ENCODE assay signal across 17 cellular contexts in the genomic region with DNA sequence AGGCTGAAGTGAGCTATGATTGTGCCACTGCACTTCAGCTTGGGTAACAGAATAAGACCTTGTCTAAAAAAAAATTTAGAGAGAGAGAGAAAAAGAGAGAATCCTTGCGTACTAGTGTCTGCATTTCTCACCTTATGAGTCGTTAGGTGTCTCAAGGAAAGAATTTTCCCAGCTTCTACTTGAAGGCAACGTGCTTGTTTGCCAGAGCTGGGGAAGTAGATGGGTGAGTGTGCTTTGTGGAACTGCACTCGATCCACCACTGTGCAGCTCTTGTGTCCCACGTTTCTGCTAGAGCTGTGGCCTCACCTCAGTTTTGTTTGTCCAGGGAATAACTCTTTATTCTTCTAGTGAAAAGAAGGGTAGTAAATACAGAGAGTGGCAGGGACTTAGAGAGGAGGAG. TPM values are rescaled to one million over a fixed set of nuclear protein-coding genes. Genes with fewer than 3 reads are reported as not detected.
DNase-seq lines count a peak whose midpoint lies in the region; ATAC-seq, FAIRE-seq and TF ChIP-seq lines count a peak whose summit lies in the region.
"Had no signal": no experiment of that assay in that cellular context is flagged by ENCODE, and none has a peak within 500 bp of the region (broad histone marks: within the 10 kb centered on the region; RNA-seq: fewer than 3 reads in every experiment).

No MANE protein-coding gene starts in this region.

- H2BK15ac ChIP-seq in H1 (ENCODE audit: low read length) = 0 out of 2 replicates have a peak overlapping the region, but pooled peaks have one; percentile 54

- intact Hi-C loops in naive thymus-derived CD4-positive, alpha-beta T cell (cut with micrococcal nuclease) = no loop called here

- POLR2A ChIA-PET in SK-N-SH (lab: Yijun Ruan, JAX) = interaction anchor here (1.1 kb wide), 1 partner anchor 38 kb away, joined by 3 read pairs; the partner anchor contains the start of gene HDAC9
- POLR2A ChIA-PET in H1 (lab: Charles Lee; ENCODE audit: partially characterized antibody) = no interaction called here
- POLR2A ChIA-PET in naive thymus-derived CD4-positive, alpha-beta T cell (lab: Charles Lee) = no interaction called here

- no peak overlapping the region for H4K8ac ChIP-seq in H1 (ENCODE audit: extremely low read depth, insufficient read depth, low read length)

- H3K9me3 ChIP-seq in SK-N-SH (no peaks in the 10 kb centered on the region), OCI-LY1 (ENCODE audit: low read length) (no peaks in the 10 kb centered on the region), H1 (ENCODE audit: insufficient read depth in 2 of 2, low read depth in 1 of 2, low read length in 1 of 2) (no peaks in the 10 kb centered on the region)
- no peaks in the 10 kb centered on the region for H3K9me3 ChIP-seq in naive thymus-derived CD4-positive, alpha-beta T cell (ENCODE audit: control insufficient read depth in 2 of 3, low read length in 3 of 3)
- H3K9me3 ChIP-seq: Peyer's patch had no signal

- H3K4me3 Mint-ChIP-seq in stimulated activated memory B cell treated with anti-CD40 and anti-IgM and Interleukin-4, amounts not matched to agents 10 μg/mL and 1 μg/mL and 100 μg/mL, for 72 hours = peak overlapping the region; percentile 75
- no peak overlapping the region for H3K4me3 Mint-ChIP-seq in naive thymus-derived CD4-positive, alpha-beta T cell

- H3K27me3 ChIP-seq in SK-N-SH (ENCODE audit: insufficient read depth) (no peaks in the 10 kb centered on the region), OCI-LY1 (ENCODE audit: insufficient read depth, low read length) (no peaks in the 10 kb centered on the region), H1 (replicated peaks in 1 of 4; ENCODE audit: control insufficient read depth in 3 of 4, extremely low read depth in 1 of 4, insufficient read depth in 3 of 4, low read length in 3 of 4) (no peaks in the 10 kb centered on the region)
- no peaks in the 10 kb centered on the region for H3K27me3 ChIP-seq in naive thymus-derived CD4-positive, alpha-beta T cell (ENCODE audit: control insufficient read depth in 2 of 2, insufficient read depth in 2 of 2, low read length in 2 of 2)
- H3K27me3 ChIP-seq: Peyer's patch had no signal

- H2AFZ ChIP-seq in SK-N-SH (ENCODE audit: low read depth) = no peak overlapping the region
- no peak overlapping the region for H2AFZ ChIP-seq in OCI-LY1 (ENCODE audit: low read length)
- no peak overlapping the region for H2AFZ ChIP-seq in H1 (ENCODE audit: low read length)

- no peak overlapping the region for H3K23ac ChIP-seq in H1 (ENCODE audit: insufficient read length)

- peaks cover 25% of the 10 kb centered on the region for H3K36me3 Mint-ChIP-seq in stimulated activated memory B cell treated with anti-CD40 and anti-IgM and Interleukin-4, amounts not matched to agents 10 μg/mL and 1 μg/mL and 100 μg/mL, for 72 hours
- no peaks in the 10 kb centered on the region for H3K36me3 Mint-ChIP-seq in naive thymus-derived CD4-positive, alpha-beta T cell

- peak overlapping the region in 1 of 2 experiments; percentile 9; a peak in 1 of 4 replicates for H3K27ac ChIP-seq in SK-N-SH (ENCODE audit: low read depth in 2 of 2, low read length in 1 of 2)
- peak overlapping the region; percentile 65 for H3K27ac ChIP-seq in OCI-LY1 (ENCODE audit: low read depth, low read length, poor library complexity, severe bottlenecking)
- H3K27ac ChIP-seq in H1 (ENCODE audit: low read depth, low read length) = no peak overlapping the region
- no peak overlapping the region for H3K27ac ChIP-seq in naive thymus-derived CD4-positive, alpha-beta T cell (ENCODE audit: low read depth, low read length)
- H3K27ac ChIP-seq: 22Rv1, Peyer's patch, SK-N-MC had no signal

- H3K27me3 Mint-ChIP-seq in stimulated activated memory B cell treated with anti-CD40 and anti-IgM and Interleukin-4, amounts not matched to agents 10 μg/mL and 1 μg/mL and 100 μg/mL, for 72 hours = no peaks in the 10 kb centered on the region
- H3K27me3 Mint-ChIP-seq in naive thymus-derived CD4-positive, alpha-beta T cell = no peaks in the 10 kb centered on the region

- peaks cover 87% of the 10 kb centered on the region for H3K4me1 Mint-ChIP-seq in stimulated activated memory B cell treated with anti-CD40 and anti-IgM and Interleukin-4, amounts not matched to agents 10 μg/mL and 1 μg/mL and 100 μg/mL, for 72 hours
- H3K4me1 Mint-ChIP-seq in naive thymus-derived CD4-positive, alpha-beta T cell = peaks cover 0 to 1% (median 0%) of the 10 kb centered on the region in 7 donors

- TF ChIP-seq POLR2A in H1 (IDR thresholded peaks at IDR 0.05; ENCODE audit: control extremely low read depth in 1 of 2, low read depth in 2 of 2, low read length in 2 of 2) = no peak

- no peak overlapping the region for H2BK5ac ChIP-seq in H1 (ENCODE audit: low read depth, low read length)

- H3K36me3 ChIP-seq in SK-N-SH (replicated peaks in 1 of 2; ENCODE audit: control insufficient read depth in 1 of 2, insufficient read depth in 2 of 2, low read length in 1 of 2) (peaks cover 0 to 26% of the 10 kb centered on the region in 2 experiments), OCI-LY1 (ENCODE audit: insufficient read depth, low read length) (no peaks in the 10 kb centered on the region), H1 (ENCODE audit: control insufficient read depth in 2 of 4, insufficient read depth in 4 of 4, low read length in 3 of 4) (no peaks in the 10 kb centered on the region)
- H3K36me3 ChIP-seq in naive thymus-derived CD4-positive, alpha-beta T cell (ENCODE audit: control insufficient read depth in 2 of 3, insufficient read depth in 3 of 3, low read length in 3 of 3) = no peaks in the 10 kb centered on the region
- H3K36me3 ChIP-seq: Peyer's patch had no signal

- ATAC-seq in SK-N-SH treated with all-trans-retinoic acid at 6 μM for 48 hours = peak; percentile 17; the same call in 2 of the 3 replicates
- ATAC-seq in stimulated activated memory B cell treated with anti-CD40 and anti-IgM and Interleukin-4, amounts not matched to agents 10 μg/mL and 1 μg/mL and 100 μg/mL, for 72 hours = no peak
- ATAC-seq in HG03565 (IDR thresholded peaks at IDR 0.05; ENCODE audit: unreplicated experiment) = no peak
- no peak for ATAC-seq in naive thymus-derived CD4-positive, alpha-beta T cell
- ATAC-seq in GM21390 (IDR thresholded peaks at IDR 0.05; ENCODE audit: unreplicated experiment) = no peak

- no peaks in the 10 kb centered on the region for H3K23me2 ChIP-seq in H1 (ENCODE audit: low read depth, low read length)

- H3K9me3 Mint-ChIP-seq in stimulated activated memory B cell treated with anti-CD40 and anti-IgM and Interleukin-4, amounts not matched to agents 10 μg/mL and 1 μg/mL and 100 μg/mL, for 72 hours = no peaks in the 10 kb centered on the region
- peaks cover 0 to 4% (median 0%) of the 10 kb centered on the region in 11 donors for H3K9me3 Mint-ChIP-seq in naive thymus-derived CD4-positive, alpha-beta T cell

- no peak overlapping the region for H3K14ac ChIP-seq in H1 (ENCODE audit: insufficient read length)

- no peak for TF ChIP-seq EP300 in SK-N-SH (IDR thresholded peaks at IDR 0.05; ENCODE audit: borderline replicate concordance in 1 of 2, low read depth in 1 of 2, low read length in 1 of 2)
- TF ChIP-seq EP300 in H1 (IDR thresholded peaks at IDR 0.05; ENCODE audit: borderline replicate concordance in 1 of 2, low read depth in 2 of 2, low read length in 2 of 2) = no peak

- H3K4ac ChIP-seq in H1 (replicated peaks; ENCODE audit: insufficient read length, low read depth, low read length) = no peak overlapping the region

- H2AK5ac ChIP-seq in H1 (ENCODE audit: low read depth, low read length) = peak overlapping the region; percentile 65; the same call in 1 of the 2 replicates

- no peaks in the 10 kb centered on the region; the same call in 1 of the 2 replicates for H3K79me1 ChIP-seq in H1 (ENCODE audit: low read depth, low read length)

- WGBS in SK-N-SH (ENCODE audit: low lambda C conversion rate) = 78% methylated on average over 5 of the region's 5 CpGs
- 85% methylated on average over 5 of the region's 5 CpGs; no CpG with 5 or more reads in 1 of the 2 experiments for WGBS in H1 (ENCODE audit: extremely low coverage in 1 of 2, insufficient coverage in 1 of 2, insufficient read length in 1 of 2, insufficient replicate concordance in 2 of 2, low coverage in 1 of 2, low lambda C conversion rate in 2 of 2, missing lambda C conversion rate in 1 of 2), 2 experiments

- H3K4me1 ChIP-seq in SK-N-SH (ENCODE audit: control insufficient read depth in 1 of 2, insufficient read depth in 2 of 2, low read depth in 1 of 2, low read length in 1 of 2) (peaks cover 10 to 23% of the 10 kb centered on the region in 2 experiments; a peak in 3 of 4 replicates), OCI-LY1 (ENCODE audit: insufficient read depth, low read length, severe bottlenecking) (peaks cover 93% of the 10 kb centered on the region), H1 (replicated peaks in 1 of 4; ENCODE audit: control insufficient read depth in 3 of 4, insufficient read depth in 4 of 4, low read length in 3 of 4) (peaks cover 0 to 6% (median 4%) of the 10 kb centered on the region in 4 experiments; a peak in 3 of 7 replicates)
- H3K4me1 ChIP-seq in naive thymus-derived CD4-positive, alpha-beta T cell (ENCODE audit: control insufficient read depth in 2 of 2, insufficient read depth in 2 of 2, low read length in 2 of 2) = no peaks in the 10 kb centered on the region
- H3K4me1 ChIP-seq: Peyer's patch had no signal

- H2BK20ac ChIP-seq in H1 (ENCODE audit: low read length) = 0 out of 2 replicates have a peak overlapping the region, but pooled peaks have one; percentile 66

- H3K9ac ChIP-seq in SK-N-SH = no peak overlapping the region
- no peak overlapping the region for H3K9ac ChIP-seq in OCI-LY1 (ENCODE audit: low read length)
- H3K9ac ChIP-seq in H1 (replicated peaks in 1 of 4; ENCODE audit: extremely low read depth in 1 of 4, low read depth in 3 of 4, low read length in 3 of 4) = no peak overlapping the region

- TF ChIP-seq RAD21 in SK-N-SH (IDR thresholded peaks at IDR 0.05; ENCODE audit: low read length) (no peak), H1 (IDR thresholded peaks at IDR 0.05 in 1 of 2, conservative IDR thresholded peaks at IDR 0.05 in 1 of 2; ENCODE audit: low read depth in 2 of 2, low read length in 2 of 2) (no peak)

- no peak overlapping the region for H4K91ac ChIP-seq in H1 (replicated peaks; ENCODE audit: insufficient read length, low read length)

- H3K9me2 ChIP-seq in SK-N-SH = no peaks in the 10 kb centered on the region
- H3K9me2 ChIP-seq in OCI-LY1 (ENCODE audit: low read depth, low read length) = no peaks in the 10 kb centered on the region

- TF ChIP-seq CTCF in SK-N-SH (IDR thresholded peaks at IDR 0.05) (no peak), OCI-LY1 (IDR thresholded peaks at IDR 0.05; ENCODE audit: low read length) (no peak), H1 (IDR thresholded peaks at IDR 0.05; ENCODE audit: control extremely low read depth in 1 of 3, insufficient read depth in 1 of 3, low read depth in 1 of 3, low read length in 3 of 3) (no peak)

- H3K4me2 ChIP-seq in SK-N-SH (no peak overlapping the region; the same call in 1 of the 2 replicates), OCI-LY1 (ENCODE audit: low read length) (peak overlapping the region; percentile 62; the same call in 1 of the 2 replicates), H1 (ENCODE audit: insufficient read depth in 1 of 2, low read depth in 2 of 2, low read length in 2 of 2) (no peak overlapping the region)

- H3K79me2 ChIP-seq in SK-N-SH (ENCODE audit: insufficient read depth) (peaks cover 86% of the 10 kb centered on the region), OCI-LY1 (ENCODE audit: insufficient read depth, low read length) (peaks cover 22% of the 10 kb centered on the region; the same call in 1 of the 2 replicates), H1 (ENCODE audit: control insufficient read depth in 1 of 2, insufficient read depth in 2 of 2, low read length in 2 of 2) (no peaks in the 10 kb centered on the region)

- DNase-seq in SK-N-SH (no peak), H1 (ENCODE audit: low read depth in 1 of 2, low spot score in 2 of 2) (no peak)
- no peak for DNase-seq in naive thymus-derived CD4-positive, alpha-beta T cell
- DNase-seq: GF-D8, H7, NCI-H1417, NCI-H187 treated with DMSO at 0.1 percent for 48 hours, NCI-H446, Peyer's patch, Right ventricle myocardium superior had no signal

- H3K27ac Mint-ChIP-seq in stimulated activated memory B cell treated with anti-CD40 and anti-IgM and Interleukin-4, amounts not matched to agents 10 μg/mL and 1 μg/mL and 100 μg/mL, for 72 hours = peak overlapping the region; percentile 93
- no peak overlapping the region for H3K27ac Mint-ChIP-seq in naive thymus-derived CD4-positive, alpha-beta T cell

- H2BK12ac ChIP-seq in H1 (ENCODE audit: low read depth, low read length) = no peak overlapping the region

- no peak overlapping the region for H4K5ac ChIP-seq in H1 (ENCODE audit: insufficient read length, low read depth, low read length)

- peaks cover 20% of the 10 kb centered on the region for H3F3A ChIP-seq in SK-N-SH (replicated peaks; ENCODE audit: insufficient read depth)
- H3F3A ChIP-seq in OCI-LY1 (ENCODE audit: insufficient read depth, low read length) = no peaks in the 10 kb centered on the region; the same call in 1 of the 2 replicates

- CTCF ChIA-PET in SK-N-SH (lab: Yijun Ruan, JAX) = interaction anchor here (0.6 to 1.6 kb wide), 4 partner anchors 27 to 814 kb away, joined by 3 to 6 read pairs (median 3); no protein-coding TSS in a partner anchor
- CTCF ChIA-PET in H1 (lab: Charles Lee; ENCODE audit: partially characterized antibody) = no interaction called here
- CTCF ChIA-PET in naive thymus-derived CD4-positive, alpha-beta T cell (lab: Charles Lee) = no interaction called here

- H4K20me1 ChIP-seq in SK-N-SH (ENCODE audit: insufficient read depth) (no peaks in the 10 kb centered on the region), OCI-LY1 (ENCODE audit: insufficient read depth, low read length) (no peaks in the 10 kb centered on the region), H1 (replicated peaks in 1 of 2; ENCODE audit: control insufficient read depth in 1 of 2, insufficient read depth in 2 of 2, low read length in 2 of 2) (no peaks in the 10 kb centered on the region)

- H3K4me3 ChIP-seq in SK-N-SH (ENCODE audit: low read depth in 2 of 2, low read length in 1 of 2) = no peak overlapping the region
- H3K4me3 ChIP-seq in OCI-LY1 (ENCODE audit: low read depth, low read length, poor library complexity, severe bottlenecking) = no peak overlapping the region
- no peak overlapping the region for H3K4me3 ChIP-seq in H1 (ENCODE audit: extremely low read depth in 1 of 4, insufficient read depth in 2 of 4, low read depth in 3 of 4, low read length in 4 of 4)
- no peak overlapping the region for H3K4me3 ChIP-seq in naive thymus-derived CD4-positive, alpha-beta T cell (ENCODE audit: low read length)
- H3K4me3 ChIP-seq: Peyer's patch, SK-N-MC had no signal

- no peak for FAIRE-seq in H1 (lab: Jason Lieb, UNC)

- no peak overlapping the region for H2BK120ac ChIP-seq in H1 (replicated peaks; ENCODE audit: low read depth, low read length)

- H3K18ac ChIP-seq in H1 (ENCODE audit: extremely low read depth, low read length) = no peak overlapping the region

- H3K56ac ChIP-seq in H1 (replicated peaks; ENCODE audit: insufficient read length, low read depth, low read length) = no peak overlapping the region

RNA-seq across cellular contexts. Expression of gene HDAC9, which starts 38.9 kb away (rescaled TPM):
- polyA plus RNA-seq in SK-N-SH (2012; rRNA removed) (11.6 and 19.8 TPM in 2 replicates), H1 (2011; rRNA removed) (7.3 and 9.5 TPM in 2 replicates)
- polyA plus RNA-seq in SK-N-SH (2012; cell fraction: cytosol; rRNA removed) = 12.1 and 15.5 TPM in 2 replicates
- polyA plus RNA-seq in SK-N-SH (2012; cell fraction: nucleus; rRNA removed) = 15.1 and 30.9 TPM in 2 replicates
- 9.4 and 13.1 TPM in 2 replicates for total RNA-seq in H1 (2021; fragmentation: NEBNext Ultra II Directional; extraction: Animal tissue kit (Norgen Biotek cat#: 25700))
- polyA plus RNA-seq in H1 (2011; cell fraction: cytosol; rRNA removed) = 8.0 TPM
- polyA plus RNA-seq in H1 (2011; cell fraction: nucleus; rRNA removed) = 12.8 TPM
- 11.9 to 19.4 TPM (median 15.9 TPM) in 4 replicates for polyA plus RNA-seq in H1 (2012, experiment 1 of 2)
- polyA plus RNA-seq in H1 (2012, experiment 2 of 2) = 0.62 TPM
- 7.7 TPM for polyA plus RNA-seq in H1 (2013, experiment 1 of 2)
- polyA plus RNA-seq in H1 (2013, experiment 2 of 2) = 7.4 TPM
- 54.3 and 87.6 TPM in 2 replicates for polyA minus RNA-seq in H1 (2011; rRNA and poly(A)+ RNA removed)
- 12.3 TPM for polyA minus RNA-seq in H1 (2011; cell fraction: cytosol; rRNA and poly(A)+ RNA removed)
- polyA minus RNA-seq in H1 (2011; cell fraction: nucleus; rRNA and poly(A)+ RNA removed) = 81.4 TPM
- total RNA-seq in naive thymus-derived CD4-positive, alpha-beta T cell = 10 to 100 TPM in 1 of 5 experiments, 1 to 10 TPM in 2, under 1 TPM in 2; 0.08 to 32.1 (median 1.5) TPM
- polyA plus RNA-seq in naive thymus-derived CD4-positive, alpha-beta T cell = under 1 TPM; 0.10 to 0.28 TPM
